ENCODE assay signal across 2 cellular contexts in the genomic region with DNA sequence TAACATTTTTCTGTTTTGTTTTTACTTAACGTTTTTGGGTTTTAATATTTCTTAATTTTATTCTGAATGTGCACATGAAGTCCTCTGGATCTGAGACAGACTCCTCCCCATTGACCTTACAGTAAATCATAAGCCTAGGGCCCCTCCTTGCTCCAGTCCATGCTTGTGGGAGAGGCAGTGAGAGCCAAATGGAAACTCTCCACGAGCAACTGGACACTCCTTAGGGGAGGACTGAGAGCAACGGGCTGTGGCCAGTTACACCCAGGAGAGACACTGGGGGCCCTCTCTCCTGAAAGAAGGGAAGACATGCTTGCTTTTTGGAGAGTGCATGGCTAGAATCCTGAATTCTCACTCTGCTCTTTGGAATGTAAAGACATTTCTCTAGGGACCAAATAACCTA.
TF ChIP-seq lines count a peak whose summit lies in the region.

No MANE protein-coding gene starts in this region.

TF ChIP-seq in IMR-90, 13 proteins besides CTCF, POLR2A, EP300 and RAD21:
- no peak for TF ChIP-seq MAZ (IDR thresholded peaks at IDR 0.05; ENCODE audit: borderline replicate concordance, low read depth, low read length)

TF ChIP-seq in endothelial cell of umbilical vein, 7 proteins besides CTCF, POLR2A, EP300 and RAD21:
- TF ChIP-seq EZH2 (IDR thresholded peaks at IDR 0.05; ENCODE audit: borderline replicate concordance, low read depth, low read length, severe bottlenecking) (no peak), MYC (IDR thresholded peaks at IDR 0.05; ENCODE audit: low read depth, low read length) (no peak), POLR2AphosphoS5 (IDR thresholded peaks at IDR 0.05; ENCODE audit: insufficient read depth, low read depth, low read length) (no peak), JUN (IDR thresholded peaks at IDR 0.05; ENCODE audit: borderline replicate concordance, insufficient read depth, insufficient read length, low read depth) (no peak), FOS (IDR thresholded peaks at IDR 0.05; ENCODE audit: borderline replicate concordance, insufficient read depth, low read length) (no peak), GATA2 (IDR thresholded peaks at IDR 0.05; ENCODE audit: insufficient read depth, insufficient read length, low read depth, low read length) (no peak)
- TF ChIP-seq, protein P1, sequence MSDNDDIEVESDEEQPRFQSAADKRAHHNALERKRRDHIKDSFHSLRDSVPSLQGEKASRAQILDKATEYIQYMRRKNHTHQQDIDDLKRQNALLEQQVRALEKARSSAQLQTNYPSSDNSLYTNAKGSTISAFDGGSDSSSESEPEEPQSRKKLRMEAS (IDR thresholded peaks at IDR 0.05; ENCODE audit: insufficient read depth, insufficient read length) = no peak
